ENCODE assay signal across 2 cellular contexts in genomic region chr4:4994312-4995097, GRCh38.
TF ChIP-seq lines count a peak whose summit lies in the region.

No MANE protein-coding gene starts in this region.

TF ChIP-seq in A549, 52 proteins besides CTCF, POLR2A, EP300 and RAD21:
- no peak for TF ChIP-seq MYC (IDR thresholded peaks at IDR 0.05; ENCODE audit: borderline replicate concordance, low read length)
- no peak for TF ChIP-seq CHD4 (IDR thresholded peaks at IDR 0.05; ENCODE audit: borderline replicate concordance)
TF ChIP-seq in A549: peak in this region for 0.

TF ChIP-seq in H1, 55 proteins besides CTCF, POLR2A, EP300 and RAD21:
- TF ChIP-seq CHD1 (IDR thresholded peaks at IDR 0.05; ENCODE audit: low read depth, low read length) = no peak
